In genomic region chr5:179427676-179428056, GRCh38 we compare ENCODE assay signal across 24 cellular contexts.
"Had no signal": no experiment of that assay in that cellular context is flagged by ENCODE, and none has a peak within 500 bp of the region (broad histone marks: within the 10 kb centered on the region; RNA-seq: fewer than 3 reads in every experiment).

No MANE protein-coding gene starts in this region.

- ATAC-seq: effector memory CD8-positive, alpha-beta T cell; gastroesophageal sphincter; left colon; mucosa of descending colon; naive thymus-derived CD8-positive, alpha-beta T cell; psoas muscle; sciatic nerve had no signal

- H3K27ac ChIP-seq: epithelial cell of prostate, esophagus squamous epithelium, gastroesophageal sphincter, parathyroid adenoma, psoas muscle, skin epidermis, stomach, thoracic aorta, transverse colon had no signal

- H3K36me3 ChIP-seq: esophagus squamous epithelium, gastroesophageal sphincter, stomach, thoracic aorta, transverse colon had no signal

- H3K27me3 ChIP-seq: stomach, transverse colon had no signal

- DNase-seq: effector memory CD8-positive, alpha-beta T cell; esophagus squamous epithelium; foreskin fibroblast; glutamatergic neuron; immature natural killer cell; left colon; mucosa of descending colon; naive thymus-derived CD8-positive, alpha-beta T cell; occipital lobe; psoas muscle; retina; stimulated activated CD4-positive, alpha-beta T cell treated with anti-CD3 and anti-CD28 coated beads, Interleukin-12 subunit alpha, Interleukin-12 subunit beta, amount 100 ng/mL, for 4 hours; stimulated activated naive CD4-positive, alpha-beta T cell; stomach; substantia nigra; transverse colon had no signal

- H3K4me3 Mint-ChIP-seq: dendritic cell treated with granulocyte-macrophage colony-stimulating factor and Interleukin-4, amounts not matched to agents 40 ng/mL and 50 ng/mL, for 4 days; effector memory CD8-positive, alpha-beta T cell; immature natural killer cell; naive thymus-derived CD8-positive, alpha-beta T cell; neural crest cell had no signal

- H3K27ac Mint-ChIP-seq: dendritic cell treated with granulocyte-macrophage colony-stimulating factor and Interleukin-4, amounts not matched to agents 40 ng/mL and 50 ng/mL, for 4 days; effector memory CD8-positive, alpha-beta T cell; immature natural killer cell; naive thymus-derived CD8-positive, alpha-beta T cell had no signal

- H3K9me3 ChIP-seq: esophagus squamous epithelium, mucosa of descending colon, psoas muscle, thoracic aorta, transverse colon had no signal

- H3K36me3 Mint-ChIP-seq: immature natural killer cell; naive thymus-derived CD8-positive, alpha-beta T cell had no signal

- H3K4me3 ChIP-seq: esophagus squamous epithelium, gastroesophageal sphincter, mucosa of descending colon, psoas muscle, skin epidermis, stomach, thoracic aorta, transverse colon had no signal

- H3K4me1 ChIP-seq: esophagus squamous epithelium, gastroesophageal sphincter, parathyroid adenoma, psoas muscle, stomach, transverse colon had no signal

- H3K9me3 Mint-ChIP-seq: dendritic cell treated with granulocyte-macrophage colony-stimulating factor and Interleukin-4, amounts not matched to agents 40 ng/mL and 50 ng/mL, for 4 days; effector memory CD8-positive, alpha-beta T cell; immature natural killer cell; neural crest cell had no signal

- H3K4me1 Mint-ChIP-seq: immature natural killer cell; naive thymus-derived CD8-positive, alpha-beta T cell; neural crest cell had no signal
